Comparison of ENCODE assay signal across 8 cellular contexts in the genomic region with DNA sequence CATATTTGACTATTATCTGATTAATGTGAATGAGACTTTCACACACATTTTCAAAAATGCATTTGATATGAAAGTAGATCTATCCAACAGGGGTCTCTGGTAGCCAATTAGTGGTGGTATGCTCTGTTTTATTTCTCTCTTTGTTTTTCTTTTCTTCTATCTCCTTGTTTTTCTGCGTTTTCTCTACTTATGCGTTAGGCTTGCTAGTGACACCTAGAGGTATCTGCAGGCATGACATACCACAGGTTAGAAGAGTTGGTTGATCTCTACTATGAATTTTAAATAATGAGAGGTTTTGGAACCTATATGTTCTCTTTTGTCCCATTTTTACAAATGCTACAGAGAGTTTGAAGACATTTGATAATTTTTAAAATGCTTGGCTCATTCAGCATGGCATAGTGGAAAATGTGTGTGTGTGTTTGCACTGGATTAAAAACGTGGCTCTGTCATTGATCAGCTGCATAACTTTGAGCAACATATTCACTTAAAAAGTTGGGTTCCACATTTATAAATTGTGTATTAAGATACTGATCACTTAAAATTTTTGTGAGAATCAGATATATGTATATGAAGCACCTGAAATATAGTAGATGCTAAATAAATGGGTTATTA. TPM values are rescaled to one million over a fixed set of nuclear protein-coding genes. Genes with fewer than 3 reads are reported as not detected.
DNase-seq lines count a peak whose midpoint lies in the region; ATAC-seq and TF ChIP-seq lines count a peak whose summit lies in the region.

No MANE protein-coding gene starts in this region.

- no peak overlapping the region for H3K4me3 Mint-ChIP-seq in neural crest cell
- H3K4me3 Mint-ChIP-seq in naive thymus-derived CD8-positive, alpha-beta T cell, result no peak overlapping the region

- H4K20me1 ChIP-seq in OCI-LY7 (ENCODE audit: insufficient read depth, low read length), result no peaks in the 10 kb centered on the region

- BruUV-seq in OCI-LY7 (replicated peaks; lab: Mats Ljungman, UMichigan), result no TSS peak

- intact Hi-C loops in OCI-LY7 (cut with micrococcal nuclease; ENCODE audit: unreplicated experiment) (no loop called here), dorsolateral prefrontal cortex (cut with DNase I) (loop anchor here (10.0 kb wide), 1 partner anchor 73 kb away; no protein-coding TSS in a partner anchor)

- no peaks in the 10 kb centered on the region for H3K9me2 ChIP-seq in OCI-LY7 (ENCODE audit: insufficient read depth, low read length)

- H2AFZ ChIP-seq in OCI-LY7 (ENCODE audit: low read length), result no peak overlapping the region

- peaks cover 5% of the 10 kb centered on the region for H3K4me1 Mint-ChIP-seq in neural crest cell
- no peaks in the 10 kb centered on the region for H3K4me1 Mint-ChIP-seq in naive thymus-derived CD8-positive, alpha-beta T cell

- TF ChIP-seq CTCF in 22Rv1 (IDR thresholded peaks at IDR 0.05) (peak; percentile 93), OCI-LY7 (conservative IDR thresholded peaks at IDR 0.05; ENCODE audit: low read length) (peak; percentile 91), dorsolateral prefrontal cortex (IDR thresholded peaks at IDR 0.05 in 54 of 56, conservative IDR thresholded peaks at IDR 0.05 in 2 of 56; ENCODE audit: low read depth in 1 of 56, partially characterized antibody in 56 of 56) (peak; percentile 19 to 82 (median 68)), neural crest cell (conservative IDR thresholded peaks at IDR 0.05) (peak; percentile 85)

- CTCF ChIA-PET in OCI-LY7 (lab: Charles Lee; ENCODE audit: unreplicated experiment), result no interaction called here

- H3K79me2 ChIP-seq in OCI-LY7 (ENCODE audit: insufficient read depth, low read depth, low read length), result no peaks in the 10 kb centered on the region

- no peaks in the 10 kb centered on the region for H3K27me3 Mint-ChIP-seq in neural crest cell (ENCODE audit: low read depth)
- H3K27me3 Mint-ChIP-seq in naive thymus-derived CD8-positive, alpha-beta T cell, result peaks cover 0 to 4% (median 1%) of the 10 kb centered on the region in 5 donors

- H3K36me3 Mint-ChIP-seq in neural crest cell (ENCODE audit: low read depth), result no peaks in the 10 kb centered on the region
- H3K36me3 Mint-ChIP-seq in naive thymus-derived CD8-positive, alpha-beta T cell, result no peaks in the 10 kb centered on the region

- H3K9me3 Mint-ChIP-seq in neural crest cell, result peaks cover 3% of the 10 kb centered on the region
- H3K9me3 Mint-ChIP-seq in naive thymus-derived CD8-positive, alpha-beta T cell, result peaks cover 0 to 3% (median 0%) of the 10 kb centered on the region in 9 donors

- ATAC-seq in HG02870 (IDR thresholded peaks at IDR 0.05; ENCODE audit: unreplicated experiment), result peak; percentile 80
- no peak for ATAC-seq in naive thymus-derived CD8-positive, alpha-beta T cell
- no peak for ATAC-seq in HG02763 (IDR thresholded peaks at IDR 0.05; ENCODE audit: unreplicated experiment)

- H3K27me3 ChIP-seq in dorsolateral prefrontal cortex, result peaks cover 0 to 6% (median 0%) of the 10 kb centered on the region in 45 donors

- H3K4me3 ChIP-seq in OCI-LY7 (ENCODE audit: low read depth, low read length, poor library complexity, severe bottlenecking) (no peak overlapping the region), dorsolateral prefrontal cortex (no peak overlapping the region)

- H3K27ac ChIP-seq in 22Rv1, result no peak overlapping the region
- no peak overlapping the region for H3K27ac ChIP-seq in OCI-LY7 (ENCODE audit: low read depth, low read length, poor library complexity, severe bottlenecking)
- H3K27ac ChIP-seq in dorsolateral prefrontal cortex, result no peak overlapping the region

- H3K4me2 ChIP-seq in OCI-LY7 (ENCODE audit: low read length), result no peak overlapping the region

- H3K36me3 ChIP-seq in OCI-LY7 (ENCODE audit: insufficient read depth, low read length), result no peaks in the 10 kb centered on the region

- peak; percentile 22 for DNase-seq in GDM1 (lab: John Stamatoyannopoulos, UW)
- DNase-seq in OCI-LY7 (ENCODE audit: low spot score), result peak; percentile 30
- peak in 1 of 10 donors; percentile 16 for DNase-seq in dorsolateral prefrontal cortex
- DNase-seq in neural crest cell (ENCODE audit: low read depth, low spot score), result peak; percentile 34
- no peak for DNase-seq in naive thymus-derived CD8-positive, alpha-beta T cell

- H3K9me3 ChIP-seq in OCI-LY7 (ENCODE audit: low read length), result no peaks in the 10 kb centered on the region

- H3K27ac Mint-ChIP-seq in neural crest cell (ENCODE audit: unreplicated experiment), result no peak overlapping the region
- no peak overlapping the region for H3K27ac Mint-ChIP-seq in naive thymus-derived CD8-positive, alpha-beta T cell

- POLR2A ChIA-PET in OCI-LY7 (lab: Charles Lee), result interaction anchor here (0.6 kb wide), 1 partner anchor 1655 kb away, joined by 4 read pairs; no protein-coding TSS in a partner anchor
- POLR2A ChIA-PET in naive thymus-derived CD8-positive, alpha-beta T cell (lab: Charles Lee), result no interaction called here

- no peaks in the 10 kb centered on the region for H3K4me1 ChIP-seq in OCI-LY7 (ENCODE audit: insufficient read depth, low read length, poor library complexity, severe bottlenecking)

RNA-seq across cellular contexts. Expression of a gene that starts 28.1 kb away (rescaled TPM):
- not detected in 2 replicates for total RNA-seq in OCI-LY7 (2014; rRNA removed; shearing (Covaris generic))
- not detected in 2 replicates for total RNA-seq in OCI-LY7 (2022)
- 10 to 100 TPM; 27.0 to 75.4 (median 44.9) TPM for total RNA-seq in dorsolateral prefrontal cortex
- total RNA-seq in neural crest cell, result 4.0 and 4.1 TPM in 2 replicates
- under 1 TPM; 0.31 to 0.44 TPM for total RNA-seq in naive thymus-derived CD8-positive, alpha-beta T cell
- polyA plus RNA-seq in naive thymus-derived CD8-positive, alpha-beta T cell, result under 1 TPM in 1 of 3 donors, not detected in 2; 0.07 TPM

Comparison
In these comparisons a context has a peak if more than half of its experiments do, and no peak if none do; other contexts are left out.
1. DNase-seq: peak in GDM1 (single experiment), OCI-LY7 (single experiment) and neural crest cell (single experiment); none in naive thymus-derived CD8-positive, alpha-beta T cell (0 of 10).
2. Peak in every context shown above with its lines, with median percentiles within 50 percentile points of each other: CTCF ChIP-seq.